ENCODE assay signal across 7 cellular contexts in genomic region chr10:117216611-117217195, GRCh38. TPM values are rescaled to one million over a fixed set of nuclear protein-coding genes. Genes with fewer than 3 reads are reported as not detected.
DNase-seq lines count a peak whose midpoint lies in the region; ATAC-seq and TF ChIP-seq lines count a peak whose summit lies in the region.

No MANE protein-coding gene starts in this region.

- TF ChIP-seq CTCF in GM13977 (IDR thresholded peaks at IDR 0.05; ENCODE audit: extremely low read depth, insufficient read depth, missing control alignments) (peak; percentile 100), colonic mucosa (IDR thresholded peaks at IDR 0.05) (peak; percentile 100)

- H3K4me3 ChIP-seq in colonic mucosa = peak overlapping the region; percentile 32

- peak; percentile 90 for DNase-seq in GM13977 (ENCODE audit: low spot score)
- DNase-seq in NCI-H1930 (lab: John Stamatoyannopoulos, UW) = peak; percentile 31 to 60
- DNase-seq in activated CD4-positive, alpha-beta T cell treated with anti-CD3 and anti-CD28 coated beads for 36 hours = peak; percentile 83
- peak; percentile 66 for DNase-seq in colonic mucosa
- DNase-seq in left lobe of liver (ENCODE audit: low spot score) = peak; percentile 75
- peak; percentile 75 to 79 for DNase-seq in stimulated activated CD4-positive, alpha-beta T cell treated with anti-CD3 and anti-CD28 coated beads, Interleukin-2, amount 100 ng/mL, for 24 hours

- peaks cover 5% of the 10 kb centered on the region for H3K9me3 Mint-ChIP-seq in activated CD4-positive, alpha-beta T cell treated with anti-CD3 and anti-CD28 coated beads for 36 hours (ENCODE audit: low read depth)

- no peaks in the 10 kb centered on the region for H3K9me3 ChIP-seq in colonic mucosa

- peaks cover 26% of the 10 kb centered on the region for H3K27me3 Mint-ChIP-seq in activated CD4-positive, alpha-beta T cell treated with anti-CD3 and anti-CD28 coated beads for 36 hours

- CTCF ChIA-PET in activated CD4-positive, alpha-beta T cell treated with anti-CD3 and anti-CD28 coated beads for 36 hours (lab: Charles Lee) = interaction anchor here (0.6 to 4.6 kb wide), 46 partner anchors 9 to 492 kb away, joined by 3 to 92 read pairs (median 4); no protein-coding TSS in a partner anchor

- no peak overlapping the region for H3K27ac ChIP-seq in colonic mucosa

- intact Hi-C loops in activated CD4-positive, alpha-beta T cell treated with anti-CD3 and anti-CD28 coated beads for 36 hours (cut with DNase I, micrococcal nuclease) = loop anchor here (1.0 to 5.0 kb wide), 5 partner anchors 104 to 1024 kb away; partner anchors contain the start of gene PDZD8 (in 1 of the 2)
- intact Hi-C loops in colonic mucosa (cut with DNase I) = loop anchor here (5.0 kb wide), 1 partner anchor 231 kb away; no protein-coding TSS in a partner anchor

- in situ Hi-C loops in GM13977 (cut with MboI; ENCODE audit: low pct_unique_long_range_greater_than_20kb, low sequenced_read_pairs, unreplicated experiment) = loop anchor here (25.0 kb wide), 1 partner anchor 221 kb away; no protein-coding TSS in a partner anchor

- no peaks in the 10 kb centered on the region for H3K36me3 Mint-ChIP-seq in activated CD4-positive, alpha-beta T cell treated with anti-CD3 and anti-CD28 coated beads for 36 hours (ENCODE audit: low read depth)

- no peak overlapping the region for H3K27ac Mint-ChIP-seq in activated CD4-positive, alpha-beta T cell treated with anti-CD3 and anti-CD28 coated beads for 36 hours

- peak overlapping the region; percentile 63 for H3K4me3 Mint-ChIP-seq in activated CD4-positive, alpha-beta T cell treated with anti-CD3 and anti-CD28 coated beads for 36 hours

- peak overlapping the region; percentile 34 to 46 for H3K9ac ChIP-seq in colonic mucosa (ENCODE audit: low read depth in 2 of 2, low read length in 2 of 2)

- H3K4me1 ChIP-seq in colonic mucosa = peaks cover 9% of the 10 kb centered on the region

- H3K4me1 Mint-ChIP-seq in activated CD4-positive, alpha-beta T cell treated with anti-CD3 and anti-CD28 coated beads for 36 hours = peaks cover 3% of the 10 kb centered on the region

- H3K27me3 ChIP-seq in colonic mucosa = peaks cover 8% of the 10 kb centered on the region

- H3K36me3 ChIP-seq in colonic mucosa = no peaks in the 10 kb centered on the region

- POLR2A ChIA-PET in activated CD4-positive, alpha-beta T cell treated with anti-CD3 and anti-CD28 coated beads for 36 hours (lab: Charles Lee) = interaction anchor here (0.6 kb wide), 2 partner anchors 42 to 444 kb away, joined by 3 to 4 read pairs; no protein-coding TSS in a partner anchor

- ATAC-seq in HG02759 (IDR thresholded peaks at IDR 0.05; ENCODE audit: unreplicated experiment) = peak; percentile 90
- peak; percentile 88 for ATAC-seq in activated CD4-positive, alpha-beta T cell treated with anti-CD3 and anti-CD28 coated beads for 36 hours
- peak; percentile 98 for ATAC-seq in left lobe of liver

RNA-seq across cellular contexts. Expression of gene KCNK18, which starts 19.4 kb away (rescaled TPM):
- not detected for total RNA-seq in activated CD4-positive, alpha-beta T cell treated with anti-CD3 and anti-CD28 coated beads for 36 hours
- total RNA-seq in colonic mucosa (not detected), left lobe of liver (not detected)

RNA-seq across cellular contexts. Expression of gene SLC18A2, which starts 24.2 kb away (rescaled TPM):
- under 1 TPM; 0.14 to 0.21 TPM for total RNA-seq in activated CD4-positive, alpha-beta T cell treated with anti-CD3 and anti-CD28 coated beads for 36 hours
- total RNA-seq in colonic mucosa = 1 to 10 TPM; 1.2 to 1.6 TPM
- 0.15 TPM for total RNA-seq in left lobe of liver
